ENCODE assay signal across 17 cellular contexts in genomic region chr11:72624496-72625201, GRCh38. TPM values are rescaled to one million over a fixed set of nuclear protein-coding genes. Genes with fewer than 3 reads are reported as not detected.
A peak's percentile ranks its signal among the peaks of the same experiment; 100 is the strongest.
DNase-seq lines count a peak whose midpoint lies in the region; ATAC-seq, FAIRE-seq and TF ChIP-seq lines count a peak whose summit lies in the region.
"Had no signal": no experiment of that assay in that cellular context is flagged by ENCODE, and none has a peak within 500 bp of the region (broad histone marks: within the 10 kb centered on the region; RNA-seq: fewer than 3 reads in every experiment).

No MANE protein-coding gene starts in this region.

- intact Hi-C loops in activated CD4-positive, alpha-beta memory T cell treated with anti-CD3 and anti-CD28 coated beads for 36 hours (cut with micrococcal nuclease): no loop called here
- intact Hi-C loops in CD8-positive, alpha-beta T cell (cut with DNase I, micrococcal nuclease): no loop called here

- H3K27me3 Mint-ChIP-seq in activated CD4-positive, alpha-beta memory T cell treated with anti-CD3 and anti-CD28 coated beads, Interleukin-2, amount 10 ng/mL, durations not matched to agents 7 days and 5 days: peaks cover 5% of the 10 kb centered on the region
- H3K27me3 Mint-ChIP-seq in activated CD4-positive, alpha-beta memory T cell treated with anti-CD3 and anti-CD28 coated beads for 36 hours: no peaks in the 10 kb centered on the region
- peaks cover 18% of the 10 kb centered on the region for H3K27me3 Mint-ChIP-seq in neural crest cell (ENCODE audit: low read depth)
- peaks cover 3% of the 10 kb centered on the region for H3K27me3 Mint-ChIP-seq in CD8-positive, alpha-beta T cell (ENCODE audit: low read depth)

- no peak for TF ChIP-seq POLR2A in gastroesophageal sphincter (IDR thresholded peaks at IDR 0.05)

- H3K9me3 Mint-ChIP-seq in activated CD4-positive, alpha-beta memory T cell treated with anti-CD3 and anti-CD28 coated beads, Interleukin-2, amount 10 ng/mL, durations not matched to agents 7 days and 5 days: no peaks in the 10 kb centered on the region
- H3K9me3 Mint-ChIP-seq in activated CD4-positive, alpha-beta memory T cell treated with anti-CD3 and anti-CD28 coated beads for 36 hours: no peaks in the 10 kb centered on the region
- no peaks in the 10 kb centered on the region for H3K9me3 Mint-ChIP-seq in neural crest cell
- no peaks in the 10 kb centered on the region for H3K9me3 Mint-ChIP-seq in CD8-positive, alpha-beta T cell
- H3K9me3 Mint-ChIP-seq: activated T-cell treated with anti-CD3 and anti-CD28 coated beads, Interleukin-2, amount 50 U/mL, for 4 hours; naive B cell had no signal

- peaks cover 52% of the 10 kb centered on the region for H3K4me1 Mint-ChIP-seq in activated CD4-positive, alpha-beta memory T cell treated with anti-CD3 and anti-CD28 coated beads, Interleukin-2, amount 10 ng/mL, durations not matched to agents 7 days and 5 days
- peaks cover 13% of the 10 kb centered on the region for H3K4me1 Mint-ChIP-seq in activated CD4-positive, alpha-beta memory T cell treated with anti-CD3 and anti-CD28 coated beads for 36 hours (ENCODE audit: low read depth)
- H3K4me1 Mint-ChIP-seq in neural crest cell: peaks cover 8% of the 10 kb centered on the region
- peaks cover 12% of the 10 kb centered on the region for H3K4me1 Mint-ChIP-seq in CD8-positive, alpha-beta T cell (ENCODE audit: low read depth)

- POLR2A ChIA-PET in activated CD4-positive, alpha-beta memory T cell treated with anti-CD3 and anti-CD28 coated beads, Interleukin-2, amount 10 ng/mL, durations not matched to agents 7 days and 5 days (lab: Charles Lee): no interaction called here
- POLR2A ChIA-PET in activated CD4-positive, alpha-beta memory T cell treated with anti-CD3 and anti-CD28 coated beads for 36 hours (lab: Charles Lee): no interaction called here
- POLR2A ChIA-PET in CD8-positive, alpha-beta T cell (lab: Charles Lee): no interaction called here

- TF ChIP-seq EP300 in gastroesophageal sphincter (IDR thresholded peaks at IDR 0.05): no peak

- peaks cover 5 to 57% (median 41%) of the 10 kb centered on the region in 3 donors for H3K4me1 ChIP-seq in gastroesophageal sphincter
- H3K4me1 ChIP-seq in CD8-positive, alpha-beta T cell (ENCODE audit: insufficient read depth, low read length): peaks cover 7% of the 10 kb centered on the region
- H3K4me1 ChIP-seq: A549 had no signal

- H3K27ac ChIP-seq in gastroesophageal sphincter: peak overlapping the region; percentile 34 to 89 (median 84)
- no peak overlapping the region for H3K27ac ChIP-seq in CD8-positive, alpha-beta T cell (ENCODE audit: low read depth, low read length)
- H3K27ac ChIP-seq: A549 had no signal

- TF ChIP-seq CTCF in gastroesophageal sphincter (IDR thresholded peaks at IDR 0.05) (no peak), neural crest cell (conservative IDR thresholded peaks at IDR 0.05) (no peak), D721Med (IDR thresholded peaks at IDR 0.05; ENCODE audit: insufficient read depth, missing control alignments) (no peak)
- TF ChIP-seq CTCF in CD8-positive, alpha-beta T cell (IDR thresholded peaks at IDR 0.05): no peak

- no peaks in the 10 kb centered on the region for H3K27me3 ChIP-seq in gastroesophageal sphincter
- H3K27me3 ChIP-seq in CD8-positive, alpha-beta T cell (ENCODE audit: insufficient read depth, low read length): no peaks in the 10 kb centered on the region

- no peak overlapping the region for H3K4me3 Mint-ChIP-seq in activated CD4-positive, alpha-beta memory T cell treated with anti-CD3 and anti-CD28 coated beads, Interleukin-2, amount 10 ng/mL, durations not matched to agents 7 days and 5 days
- H3K4me3 Mint-ChIP-seq in activated CD4-positive, alpha-beta memory T cell treated with anti-CD3 and anti-CD28 coated beads for 36 hours: no peak overlapping the region
- H3K4me3 Mint-ChIP-seq in neural crest cell: no peak overlapping the region
- no peak overlapping the region for H3K4me3 Mint-ChIP-seq in CD8-positive, alpha-beta T cell
- H3K4me3 Mint-ChIP-seq: activated T-cell treated with anti-CD3 and anti-CD28 coated beads, Interleukin-2, amount 50 U/mL, for 4 hours; naive B cell had no signal

- no peaks in the 10 kb centered on the region for H3K36me3 Mint-ChIP-seq in activated CD4-positive, alpha-beta memory T cell treated with anti-CD3 and anti-CD28 coated beads, Interleukin-2, amount 10 ng/mL, durations not matched to agents 7 days and 5 days (ENCODE audit: low read depth)
- no peaks in the 10 kb centered on the region for H3K36me3 Mint-ChIP-seq in activated CD4-positive, alpha-beta memory T cell treated with anti-CD3 and anti-CD28 coated beads for 36 hours
- H3K36me3 Mint-ChIP-seq in neural crest cell (ENCODE audit: low read depth): no peaks in the 10 kb centered on the region
- H3K36me3 Mint-ChIP-seq in CD8-positive, alpha-beta T cell: no peaks in the 10 kb centered on the region
- H3K36me3 Mint-ChIP-seq: naive B cell had no signal

- peak overlapping the region; percentile 9 for H3K27ac Mint-ChIP-seq in activated CD4-positive, alpha-beta memory T cell treated with anti-CD3 and anti-CD28 coated beads, Interleukin-2, amount 10 ng/mL, durations not matched to agents 7 days and 5 days
- no peak overlapping the region for H3K27ac Mint-ChIP-seq in activated CD4-positive, alpha-beta memory T cell treated with anti-CD3 and anti-CD28 coated beads for 36 hours
- H3K27ac Mint-ChIP-seq in neural crest cell (ENCODE audit: unreplicated experiment): peak overlapping the region; percentile 46
- H3K27ac Mint-ChIP-seq in CD8-positive, alpha-beta T cell: no peak overlapping the region

- ATAC-seq in gastroesophageal sphincter: peak; percentile 60
- no peak for ATAC-seq in CD8-positive, alpha-beta T cell
- ATAC-seq: A549 had no signal

- CTCF ChIA-PET in activated CD4-positive, alpha-beta memory T cell treated with anti-CD3 and anti-CD28 coated beads, Interleukin-2, amount 10 ng/mL, durations not matched to agents 7 days and 5 days (lab: Charles Lee): no interaction called here
- CTCF ChIA-PET in activated CD4-positive, alpha-beta memory T cell treated with anti-CD3 and anti-CD28 coated beads for 36 hours (lab: Charles Lee): no interaction called here
- CTCF ChIA-PET in CD8-positive, alpha-beta T cell (lab: Charles Lee): no interaction called here

- 72 to 81% methylated on average over 5 to 10 of the region's 12 CpGs for WGBS in gastroesophageal sphincter (ENCODE audit: low coverage in 1 of 2), 2 donors

- H3K9me3 ChIP-seq in gastroesophageal sphincter: no peaks in the 10 kb centered on the region
- no peaks in the 10 kb centered on the region for H3K9me3 ChIP-seq in CD8-positive, alpha-beta T cell (ENCODE audit: low read length)
- H3K9me3 ChIP-seq: A549, thoracic aorta had no signal

- no peaks in the 10 kb centered on the region for H3K36me3 ChIP-seq in gastroesophageal sphincter
- H3K36me3 ChIP-seq in CD8-positive, alpha-beta T cell (ENCODE audit: insufficient read depth, low read length): no peaks in the 10 kb centered on the region
- H3K36me3 ChIP-seq: thoracic aorta had no signal

- H3K4me3 ChIP-seq in gastroesophageal sphincter: no peak overlapping the region
- no peak overlapping the region for H3K4me3 ChIP-seq in CD8-positive, alpha-beta T cell (ENCODE audit: low read depth, low read length)
- H3K4me3 ChIP-seq: A549, thoracic aorta had no signal

- no peak for DNase-seq in activated CD4-positive, alpha-beta memory T cell treated with anti-CD3 and anti-CD28 coated beads, Interleukin-2, amount 10 ng/mL, durations not matched to agents 7 days and 5 days
- DNase-seq in activated CD4-positive, alpha-beta memory T cell treated with anti-CD3 and anti-CD28 coated beads for 36 hours: no peak
- no peak for DNase-seq in neural crest cell (ENCODE audit: low read depth, low spot score)
- DNase-seq in urothelium cell line (ENCODE audit: low spot score): no peak
- DNase-seq in CD8-positive, alpha-beta T cell: no peak
- DNase-seq in D721Med (ENCODE audit: insufficient read length, low spot score): no peak
- no peak for DNase-seq in AG08396 (ENCODE audit: low spot score)
- DNase-seq: activated T-cell treated with anti-CD3 and anti-CD28 coated beads, Interleukin-2, amount 50 U/mL, for 4 hours; DND-41; naive B cell; NCI-H2081 treated with DMSO at 0.1 percent for 48 hours; OCI-M1; stimulated activated CD4-positive, alpha-beta T cell treated with anti-CD3 and anti-CD28 coated beads, Interleukin-1b, Interleukin-23, amount 100 ng/mL, for 48 hours had no signal

- FAIRE-seq in urothelium cell line (lab: Jason Lieb, UNC): peak; percentile 20
- no peak for FAIRE-seq in D721Med (lab: Jason Lieb, UNC)
- FAIRE-seq: A549, TTC549 had no signal

RNA-seq across cellular contexts. Expression of gene PDE2A, which starts 49.6 kb away (rescaled TPM):
- 1 to 10 TPM in 1 of 2 experiments, under 1 TPM in 1; 0.93 to 1.8 TPM for total RNA-seq in activated CD4-positive, alpha-beta memory T cell treated with anti-CD3 and anti-CD28 coated beads, Interleukin-2, amount 10 ng/mL, durations not matched to agents 7 days and 5 days
- total RNA-seq in activated CD4-positive, alpha-beta memory T cell treated with anti-CD3 and anti-CD28 coated beads for 36 hours: under 1 TPM; 0.29 to 0.97 TPM
- total RNA-seq in gastroesophageal sphincter (10 to 100 TPM; 31.6 to 54.2 (median 35.4) TPM), neural crest cell (2.0 and 3.0 TPM in 2 replicates)
- 1 to 10 TPM; 3.8 to 4.2 TPM for total RNA-seq in CD8-positive, alpha-beta T cell

Comparison
In these comparisons a context has a peak if more than half of its experiments do, and no peak if none do; other contexts are left out.
1. H3K27ac Mint-ChIP-seq: peak in activated CD4-positive, alpha-beta memory T cell treated with anti-CD3 and anti-CD28 coated beads, Interleukin-2, amount 10 ng/mL, durations not matched to agents 7 days and 5 days (single experiment) and neural crest cell (single experiment); none in activated CD4-positive, alpha-beta memory T cell treated with anti-CD3 and anti-CD28 coated beads for 36 hours (single experiment) and CD8-positive, alpha-beta T cell (single experiment).